ENCODE assay signal across 18 cellular contexts in the genomic region with DNA sequence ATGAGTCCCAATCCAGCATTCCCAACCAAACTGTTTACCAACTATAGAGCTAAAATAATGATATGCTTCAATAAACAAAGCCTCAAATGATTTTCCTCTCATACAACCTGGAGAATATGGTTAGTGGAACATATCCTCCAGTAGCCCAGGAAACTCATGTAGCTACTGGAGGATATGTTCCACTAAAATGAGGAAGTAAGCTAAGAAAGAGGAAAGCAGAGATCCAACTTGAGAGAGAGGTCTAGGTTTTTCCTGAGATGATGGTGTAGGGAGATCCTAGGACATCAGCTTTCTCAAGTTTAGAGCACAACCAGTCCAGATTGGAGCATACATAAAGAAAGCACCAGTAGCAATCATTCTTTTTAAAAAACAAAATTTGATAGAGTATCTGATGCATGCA.
"Had no signal": no experiment of that assay in that cellular context is flagged by ENCODE, and none has a peak within 500 bp of the region (broad histone marks: within the 10 kb centered on the region; RNA-seq: fewer than 3 reads in every experiment).

No MANE protein-coding gene starts in this region.

- H2AFZ ChIP-seq: neural progenitor cell had no signal

- H3K9ac ChIP-seq: neural progenitor cell had no signal

- H3K4me1 ChIP-seq: testis had no signal

- H3K4me2 ChIP-seq: neural progenitor cell had no signal

- DNase-seq: activated CD4-positive, alpha-beta memory T cell treated with anti-CD3 and anti-CD28 coated beads for 36 hours; activated CD4-positive, alpha-beta T cell treated with anti-CD3 and anti-CD28 coated beads for 36 hours; activated CD8-positive, alpha-beta memory T cell treated with anti-CD3 and anti-CD28 coated beads, Interleukin-2, amount 10 ng/mL, durations not matched to agents 7 days and 5 days; activated naive CD4-positive, alpha-beta T cell treated with anti-CD3 and anti-CD28 coated beads, Interleukin-2, amount 10 ng/mL, durations not matched to agents 7 days and 5 days; activated T-cell treated with anti-CD3 and anti-CD28 coated beads, Interleukin-2, amount 50 U/mL, for 24 hours; endodermal cell; heart right ventricle; naive B cell; pancreas; stimulated activated CD4-positive, alpha-beta T cell treated with anti-CD3 and anti-CD28 coated beads, Interleukin-12 subunit alpha, Interleukin-12 subunit beta, amount 100 ng/mL, for 4 hours; stimulated activated CD4-positive, alpha-beta T cell treated with anti-CD3 and anti-CD28 coated beads, Interleukin-2, amount 100 ng/mL, for 24 hours; stomach; T-helper 9 cell; testis; upper lobe of right lung; WERI-Rb-1 had no signal

- H3K27ac ChIP-seq: gastroesophageal sphincter, heart right ventricle, neural progenitor cell, pancreas, stomach, testis, upper lobe of right lung, WERI-Rb-1 had no signal

- H3K9me3 ChIP-seq: gastroesophageal sphincter, heart right ventricle, pancreas, stomach, testis, upper lobe of right lung had no signal

- H3K4me3 ChIP-seq: gastroesophageal sphincter, heart right ventricle, neural progenitor cell, pancreas, stomach, testis, upper lobe of right lung had no signal

- H3K36me3 ChIP-seq: gastroesophageal sphincter, heart right ventricle, neural progenitor cell, pancreas, stomach, upper lobe of right lung, WERI-Rb-1 had no signal

- H3K27me3 ChIP-seq: gastroesophageal sphincter, heart right ventricle, neural progenitor cell, pancreas, stomach, testis, upper lobe of right lung had no signal
